In genomic region chr6:158942349-158942748, GRCh38 we compare ENCODE assay signal across 7 cellular contexts.
"Had no signal": no experiment of that assay in that cellular context is flagged by ENCODE, and none has a peak within 500 bp of the region (broad histone marks: within the 10 kb centered on the region; RNA-seq: fewer than 3 reads in every experiment).

No MANE protein-coding gene starts in this region.

- H3K27ac Mint-ChIP-seq: IgD-negative memory B cell had no signal

- H3K27ac ChIP-seq: HL-60 had no signal

- FAIRE-seq: HepG2, HTR-8/SVneo had no signal

- H3K4me3 Mint-ChIP-seq: IgD-negative memory B cell had no signal

- DNase-seq: IMR-90, KBM-7, KG1 had no signal

- ATAC-seq: HepG2 had no signal

- H3K27me3 Mint-ChIP-seq: IgD-negative memory B cell had no signal
